1 cellular context compared by ENCODE assay signal in genomic region chr6:87472525-87473418, GRCh38.
TF ChIP-seq lines count a peak whose summit lies in the region.

TSS of gene SLC35A1 (plus strand) at chr6:87472974. CDS start at chr6:87473004, 30 bp downstream.

TF ChIP-seq in HepG2, 621 proteins besides CTCF, POLR2A, EP300 and RAD21 (continued from another document and continues in another):
- no peak for TF ChIP-seq ETS1 (CRISPR knock-in tag; IDR thresholded peaks at IDR 0.05)
- no peak for TF ChIP-seq HOXA5 (CRISPR knock-in tag; IDR thresholded peaks at IDR 0.05)
- TF ChIP-seq MAFG (CRISPR knock-in tag; IDR thresholded peaks at IDR 0.05): no peak
- no peak for TF ChIP-seq PCBP2 (optimal IDR thresholded peaks at IDR 0.05; ENCODE audit: low read depth, low read length, poor library complexity, severe bottlenecking)
- no peak for TF ChIP-seq ZNF746 (CRISPR knock-in tag; IDR thresholded peaks at IDR 0.05)
- TF ChIP-seq ZNF609 (CRISPR knock-in tag; IDR thresholded peaks at IDR 0.05; ENCODE audit: borderline replicate concordance): no peak
- TF ChIP-seq CREB3 (CRISPR knock-in tag; IDR thresholded peaks at IDR 0.05): no peak
- TF ChIP-seq CBX1 (IDR thresholded peaks at IDR 0.05; ENCODE audit: low read depth): no peak
- TF ChIP-seq ZNF337 (CRISPR knock-in tag; IDR thresholded peaks at IDR 0.05; ENCODE audit: borderline replicate concordance, low read depth): no peak
- no peak; the same call in 1 of the 2 replicates for TF ChIP-seq IRF9 (CRISPR knock-in tag; IDR thresholded peaks at IDR 0.05; ENCODE audit: borderline replicate concordance)
- no peak for TF ChIP-seq FLYWCH1 (CRISPR knock-in tag; IDR thresholded peaks at IDR 0.05)
- TF ChIP-seq PRDM10 (CRISPR knock-in tag; IDR thresholded peaks at IDR 0.05; ENCODE audit: low read depth): peak; percentile 77; the same call in 1 of the 2 replicates
- TF ChIP-seq CENPBD1 (CRISPR knock-in tag; IDR thresholded peaks at IDR 0.05; ENCODE audit: borderline replicate concordance, low read depth): no peak
- no peak for TF ChIP-seq THYN1 (CRISPR knock-in tag; IDR thresholded peaks at IDR 0.05; ENCODE audit: borderline replicate concordance, low read depth)
- no peak for TF ChIP-seq SKI (IDR thresholded peaks at IDR 0.05; ENCODE audit: partially characterized antibody)
- 0 out of 2 replicates have a peak, but pooled peaks have one; percentile 21 for TF ChIP-seq SATB2 (CRISPR knock-in tag; IDR thresholded peaks at IDR 0.05)
- TF ChIP-seq CCDC6 (CRISPR knock-in tag; IDR thresholded peaks at IDR 0.05): peak; percentile 92; the same call in 1 of the 2 replicates
- no peak for TF ChIP-seq DMTF1 (CRISPR knock-in tag; IDR thresholded peaks at IDR 0.05)
- no peak for TF ChIP-seq ZNF841 (CRISPR knock-in tag; IDR thresholded peaks at IDR 0.05; ENCODE audit: borderline replicate concordance)
- no peak for TF ChIP-seq WIZ (CRISPR knock-in tag; IDR thresholded peaks at IDR 0.05)
- TF ChIP-seq KDM5B (CRISPR knock-in tag; IDR thresholded peaks at IDR 0.05; ENCODE audit: borderline replicate concordance): peak; percentile 87; the same call in 1 of the 2 replicates
- no peak for TF ChIP-seq ZNF678 (CRISPR knock-in tag; IDR thresholded peaks at IDR 0.05)
- no peak for TF ChIP-seq ADNP (CRISPR knock-in tag; IDR thresholded peaks at IDR 0.05)
- peak; percentile 85 for TF ChIP-seq THAP9 (CRISPR knock-in tag; IDR thresholded peaks at IDR 0.05; ENCODE audit: borderline replicate concordance)
- TF ChIP-seq ZNF747 (CRISPR knock-in tag; IDR thresholded peaks at IDR 0.05; ENCODE audit: borderline replicate concordance): peak; percentile 84
- peak; percentile 82 for TF ChIP-seq ZNF710 (CRISPR knock-in tag; IDR thresholded peaks at IDR 0.05; ENCODE audit: borderline replicate concordance)
- peak; percentile 57; the same call in 1 of the 2 replicates for TF ChIP-seq ZBTB43 (CRISPR knock-in tag; conservative IDR thresholded peaks at IDR 0.05)
- no peak; the same call in 1 of the 2 replicates for TF ChIP-seq MLX (CRISPR knock-in tag; IDR thresholded peaks at IDR 0.05)
- TF ChIP-seq REL (CRISPR knock-in tag; conservative IDR thresholded peaks at IDR 0.05): no peak
- no peak; the same call in 1 of the 2 replicates for TF ChIP-seq ZFAT (CRISPR knock-in tag; conservative IDR thresholded peaks at IDR 0.05)
- 0 out of 2 replicates have a peak, but pooled peaks have one; percentile 22 for TF ChIP-seq NPAS2 (CRISPR knock-in tag; IDR thresholded peaks at IDR 0.05; ENCODE audit: borderline replicate concordance)
- TF ChIP-seq ZNF782 (CRISPR knock-in tag; IDR thresholded peaks at IDR 0.05; ENCODE audit: borderline replicate concordance): peak; percentile 81
- TF ChIP-seq JDP2 (CRISPR knock-in tag; IDR thresholded peaks at IDR 0.05; ENCODE audit: borderline replicate concordance): no peak
- TF ChIP-seq ZNF777 (CRISPR knock-in tag; IDR thresholded peaks at IDR 0.05): peak; percentile 89
- peak; percentile 95 for TF ChIP-seq PHF8 (CRISPR knock-in tag; IDR thresholded peaks at IDR 0.05)
- TF ChIP-seq ERF (CRISPR knock-in tag; IDR thresholded peaks at IDR 0.05): peak; percentile 52
